In the genomic region with DNA sequence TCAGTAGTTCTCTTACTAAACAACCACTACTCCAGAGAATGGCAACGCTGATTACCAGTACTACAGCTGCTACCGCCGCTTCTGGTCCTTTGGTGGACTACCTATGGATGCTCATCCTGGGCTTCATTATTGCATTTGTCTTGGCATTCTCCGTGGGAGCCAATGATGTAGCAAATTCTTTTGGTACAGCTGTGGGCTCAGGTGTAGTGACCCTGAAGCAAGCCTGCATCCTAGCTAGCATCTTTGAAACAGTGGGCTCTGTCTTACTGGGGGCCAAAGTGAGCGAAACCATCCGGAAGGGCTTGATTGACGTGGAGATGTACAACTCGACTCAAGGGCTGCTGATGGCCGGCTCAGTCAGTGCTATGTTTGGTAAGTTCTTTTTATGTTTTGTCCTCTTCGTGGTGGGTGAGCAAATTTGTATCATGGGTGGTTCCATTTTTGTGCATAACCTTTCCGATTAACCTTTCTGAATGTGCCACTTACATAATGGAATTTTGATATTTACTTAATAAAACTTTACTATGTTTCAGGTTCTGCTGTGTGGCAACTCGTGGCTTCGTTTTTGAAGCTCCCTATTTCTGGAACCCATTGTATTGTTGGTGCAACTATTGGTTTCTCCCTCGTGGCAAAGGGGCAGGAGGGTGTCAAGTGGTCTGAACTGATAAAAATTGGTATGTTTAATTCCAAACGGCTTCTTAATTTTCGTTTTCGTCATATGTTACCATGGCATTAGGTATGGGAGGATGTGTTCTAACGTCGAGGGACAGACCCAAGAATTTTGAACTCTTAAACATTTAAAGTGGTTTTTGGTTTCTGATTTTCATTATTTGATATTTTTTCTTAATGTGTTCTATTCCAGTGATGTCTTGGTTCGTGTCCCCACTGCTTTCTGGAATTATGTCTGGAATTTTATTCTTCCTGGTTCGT, we compare ENCODE assay signal across 1 cellular context.
TF ChIP-seq lines count a peak whose summit lies in the region.

No MANE protein-coding gene starts in this region.

TF ChIP-seq in IMR-90, 13 proteins besides CTCF, POLR2A, EP300 and RAD21:
- TF ChIP-seq NFE2L2 (IDR thresholded peaks at IDR 0.05; ENCODE audit: low read depth, low read length) (peak; percentile 52; the same call in 1 of the 2 replicates), CEBPB (IDR thresholded peaks at IDR 0.05; ENCODE audit: low read depth, low read length) (no peak), BHLHE40 (IDR thresholded peaks at IDR 0.05; ENCODE audit: low read depth, low read length) (no peak), RFX5 (IDR thresholded peaks at IDR 0.05; ENCODE audit: low read depth, low read length) (no peak), RCOR1 (IDR thresholded peaks at IDR 0.05; ENCODE audit: insufficient replicate concordance, low read length) (no peak)
TF ChIP-seq in IMR-90: peak in this region for 1.
